Comparison of ENCODE assay signal across 2 cellular contexts in genomic region chr20:32232487-32232886, GRCh38.
A peak's percentile ranks its signal among the peaks of the same experiment; 100 is the strongest.
TF ChIP-seq lines count a peak whose summit lies in the region.

No MANE protein-coding gene starts in this region.

TF ChIP-seq in GM12878, 131 proteins besides CTCF, POLR2A, EP300 and RAD21:
- TF ChIP-seq ASH2L (IDR thresholded peaks at IDR 0.05; ENCODE audit: borderline replicate concordance, low read depth) (no peak), TBL1XR1 (IDR thresholded peaks at IDR 0.05; ENCODE audit: low read depth, low read length) (no peak), ZBTB33 (IDR thresholded peaks at IDR 0.05) (no peak), ELK1 (IDR thresholded peaks at IDR 0.05; ENCODE audit: low read depth, low read length) (no peak), TARDBP (IDR thresholded peaks at IDR 0.05; ENCODE audit: borderline replicate concordance) (no peak), NFIC (IDR thresholded peaks at IDR 0.05; ENCODE audit: low read depth, low read length) (peak; percentile 43; the same call in 1 of the 2 replicates), CHD4 (IDR thresholded peaks at IDR 0.05) (no peak), EED (IDR thresholded peaks at IDR 0.05; ENCODE audit: low read depth) (no peak), SMC3 (IDR thresholded peaks at IDR 0.05; ENCODE audit: borderline replicate concordance, low read length) (no peak), ZNF687 (IDR thresholded peaks at IDR 0.05) (no peak), RUNX3 (IDR thresholded peaks at IDR 0.05; ENCODE audit: low read length) (peak; percentile 64; the same call in 1 of the 2 replicates), FOXM1 (IDR thresholded peaks at IDR 0.05; ENCODE audit: low read depth, low read length) (peak; percentile 54; the same call in 1 of the 2 replicates)
TF ChIP-seq in GM12878: peak in this region for 3.

TF ChIP-seq in SK-N-SH treated with all-trans-retinoic acid at 6 μM for 48 hours, 23 proteins besides CTCF, POLR2A, EP300 and RAD21:
- TF ChIP-seq OSR1 (CRISPR knock-in tag; IDR thresholded peaks at IDR 0.05): no peak
- TF ChIP-seq ZC3H10 (CRISPR knock-in tag; IDR thresholded peaks at IDR 0.05): no peak
- no peak for TF ChIP-seq TCF4 (CRISPR knock-in tag; IDR thresholded peaks at IDR 0.05; ENCODE audit: borderline replicate concordance)
- no peak for TF ChIP-seq TSHZ2 (CRISPR knock-in tag; IDR thresholded peaks at IDR 0.05)
- TF ChIP-seq PATZ1 (CRISPR knock-in tag; IDR thresholded peaks at IDR 0.05; ENCODE audit: borderline replicate concordance): no peak
- no peak for TF ChIP-seq SNAI2 (CRISPR knock-in tag; IDR thresholded peaks at IDR 0.05)
- TF ChIP-seq ZFP3 (CRISPR knock-in tag; IDR thresholded peaks at IDR 0.05): no peak
- no peak for TF ChIP-seq CSDC2 (CRISPR knock-in tag; IDR thresholded peaks at IDR 0.05)
- no peak for TF ChIP-seq GLIS3 (CRISPR knock-in tag; IDR thresholded peaks at IDR 0.05)
- TF ChIP-seq ZNF70 (CRISPR knock-in tag; IDR thresholded peaks at IDR 0.05): no peak
- no peak for TF ChIP-seq POU6F1 (CRISPR knock-in tag; IDR thresholded peaks at IDR 0.05; ENCODE audit: borderline replicate concordance, low read depth)
- TF ChIP-seq ZFP30 (CRISPR knock-in tag; IDR thresholded peaks at IDR 0.05): no peak
- no peak for TF ChIP-seq RARB (CRISPR knock-in tag; IDR thresholded peaks at IDR 0.05)
- no peak for TF ChIP-seq CREB5 (CRISPR knock-in tag; IDR thresholded peaks at IDR 0.05; ENCODE audit: low read depth)
- no peak for TF ChIP-seq PPARA (CRISPR knock-in tag; IDR thresholded peaks at IDR 0.05; ENCODE audit: borderline replicate concordance)
- no peak for TF ChIP-seq ISL1 (CRISPR knock-in tag; IDR thresholded peaks at IDR 0.05)
- TF ChIP-seq ESRRG (CRISPR knock-in tag; IDR thresholded peaks at IDR 0.05): no peak
- TF ChIP-seq TOX (CRISPR knock-in tag; IDR thresholded peaks at IDR 0.05; ENCODE audit: borderline replicate concordance): no peak
